In the genomic region with DNA sequence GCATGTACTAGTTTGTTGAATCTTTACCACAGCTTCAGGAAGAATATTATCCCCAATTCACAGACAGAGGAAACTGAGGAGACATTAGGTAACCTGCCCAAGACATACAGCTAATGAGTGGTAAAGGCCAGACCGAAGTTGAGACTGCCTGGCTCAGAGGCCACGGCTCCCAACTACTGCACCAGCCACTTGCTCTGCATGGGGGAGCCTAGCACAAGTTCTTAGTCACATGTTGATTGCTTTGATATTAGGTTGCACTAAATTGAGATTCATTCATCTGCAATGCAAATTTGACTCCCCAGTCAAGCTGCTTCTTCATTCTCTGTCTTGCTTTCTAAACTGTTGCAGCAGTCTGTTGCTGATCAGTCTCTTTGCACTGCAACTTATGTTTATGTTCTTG, we compare ENCODE assay signal across 16 cellular contexts. TPM values are rescaled to one million over a fixed set of nuclear protein-coding genes. Genes with fewer than 3 reads are reported as not detected.
DNase-seq lines count a peak whose midpoint lies in the region; TF ChIP-seq lines count a peak whose summit lies in the region.
"Had no signal": no experiment of that assay in that cellular context is flagged by ENCODE, and none has a peak within 500 bp of the region (broad histone marks: within the 10 kb centered on the region; RNA-seq: fewer than 3 reads in every experiment).

No MANE protein-coding gene starts in this region.

- POLR2A ChIA-PET in A673 (lab: Charles Lee; ENCODE audit: low non-redundant PET): no interaction called here

- H3K9me3 ChIP-seq in endodermal cell (ENCODE audit: control insufficient read depth, low read length) (no peaks in the 10 kb centered on the region), A673 (ENCODE audit: low read depth, low read length, poor library complexity, severe bottlenecking) (no peaks in the 10 kb centered on the region), ovary (no peaks in the 10 kb centered on the region)
- no peaks in the 10 kb centered on the region for H3K9me3 ChIP-seq in effector memory CD4-positive, alpha-beta T cell (ENCODE audit: control insufficient read depth, low read length)

- DNase-seq in NCI-H1436 (lab: John Stamatoyannopoulos, UW): peak; percentile 21
- no peak for DNase-seq in NCI-H1436 treated with DMSO at 0.1 percent for 48 hours (lab: John Stamatoyannopoulos, UW)
- peak; percentile 12 for DNase-seq in NCI-H2171 (lab: John Stamatoyannopoulos, UW)
- no peak for DNase-seq in endodermal cell
- DNase-seq in A673 (ENCODE audit: low spot score): no peak
- DNase-seq in effector memory CD4-positive, alpha-beta T cell: no peak
- no peak for DNase-seq in ovary
- DNase-seq: DMS153, NCI-H1048, NCI-H1694, NCI-H524, OCI-M1 had no signal

- peaks cover 8% of the 10 kb centered on the region for H3K9me3 Mint-ChIP-seq in endodermal cell

- 75 to 81% methylated on average over 2 of the region's 2 CpGs for WGBS in endodermal cell (ENCODE audit: insufficient coverage in 1 of 2, insufficient read length in 1 of 2), 2 experiments
- 89 to 96% (median 96%) methylated on average over 2 of the region's 2 CpGs for WGBS in ovary, 3 donors

- H3K36me3 ChIP-seq in endodermal cell (ENCODE audit: control insufficient read depth, insufficient read depth, low read length) (no peaks in the 10 kb centered on the region), A673 (ENCODE audit: insufficient read depth, low read length, poor library complexity, severe bottlenecking) (no peaks in the 10 kb centered on the region), ovary (no peaks in the 10 kb centered on the region)
- peaks cover 63% of the 10 kb centered on the region for H3K36me3 ChIP-seq in effector memory CD4-positive, alpha-beta T cell (ENCODE audit: control insufficient read depth, insufficient read depth, low read length)

- no peak overlapping the region for H3K9ac ChIP-seq in endodermal cell (ENCODE audit: extremely low read depth, low read length, poor library complexity, severe bottlenecking)
- H3K9ac ChIP-seq: BLaER1 had no signal

- intact Hi-C loops in A673 (cut with micrococcal nuclease; ENCODE audit: unreplicated experiment): no loop called here
- intact Hi-C loops in ovary (cut with DNase I): no loop called here

- CTCF ChIA-PET in A673 (lab: Charles Lee): no interaction called here

- no peak for TF ChIP-seq EP300 in ovary (IDR thresholded peaks at IDR 0.05)

- H3K27me3 Mint-ChIP-seq in endodermal cell (ENCODE audit: insufficient read depth): no peaks in the 10 kb centered on the region

- no peak for TF ChIP-seq CTCF in endodermal cell (conservative IDR thresholded peaks at IDR 0.05)
- TF ChIP-seq CTCF in A673 (conservative IDR thresholded peaks at IDR 0.05; ENCODE audit: low read depth, low read length): no peak
- no peak for TF ChIP-seq CTCF in ovary (IDR thresholded peaks at IDR 0.05)

- TF ChIP-seq POLR2A in ovary (IDR thresholded peaks at IDR 0.05): no peak

- no TSS peak for BruUV-seq in A673 (replicated peaks; lab: Mats Ljungman, UMichigan)

- H3K4me1 Mint-ChIP-seq in endodermal cell: peaks cover 8% of the 10 kb centered on the region

- H3K4me3 ChIP-seq in endodermal cell (ENCODE audit: low read length) (no peak overlapping the region), A673 (ENCODE audit: low read depth, low read length, poor library complexity, severe bottlenecking) (no peak overlapping the region), ovary (no peak overlapping the region)
- H3K4me3 ChIP-seq in effector memory CD4-positive, alpha-beta T cell (ENCODE audit: insufficient read depth, low read depth, low read length, poor library complexity, severe bottlenecking): no peak overlapping the region
- H3K4me3 ChIP-seq: BLaER1 had no signal

- H3K4me1 ChIP-seq in endodermal cell (ENCODE audit: control insufficient read depth, insufficient read depth, low read length) (no peaks in the 10 kb centered on the region), A673 (ENCODE audit: insufficient read depth, low read length, poor library complexity, severe bottlenecking) (no peaks in the 10 kb centered on the region), ovary (ENCODE audit: insufficient read depth) (no peaks in the 10 kb centered on the region)
- no peaks in the 10 kb centered on the region for H3K4me1 ChIP-seq in effector memory CD4-positive, alpha-beta T cell (ENCODE audit: control insufficient read depth, insufficient read depth, low read length, poor library complexity, severe bottlenecking)

- peak overlapping the region; percentile 18 for H3K27ac Mint-ChIP-seq in endodermal cell

- no peak overlapping the region for H3K27ac ChIP-seq in endodermal cell (ENCODE audit: low read depth, low read length)
- H3K27ac ChIP-seq in temporal lobe (ENCODE audit: low read depth, low read length): peak overlapping the region; percentile 4
- no peak overlapping the region for H3K27ac ChIP-seq in A673 (ENCODE audit: low read depth, low read length, poor library complexity, severe bottlenecking)
- no peak overlapping the region for H3K27ac ChIP-seq in effector memory CD4-positive, alpha-beta T cell (ENCODE audit: insufficient read depth, low read length, poor library complexity, severe bottlenecking)
- no peak overlapping the region for H3K27ac ChIP-seq in ovary
- H3K27ac ChIP-seq: 22Rv1, BLaER1, RWPE1 had no signal

- no peak overlapping the region for H3K4me3 Mint-ChIP-seq in endodermal cell

- peaks cover 9% of the 10 kb centered on the region for H3K36me3 Mint-ChIP-seq in endodermal cell (ENCODE audit: low read depth)

- no peaks in the 10 kb centered on the region for H3K27me3 ChIP-seq in endodermal cell (ENCODE audit: control insufficient read depth, insufficient read depth, low read length, poor library complexity, severe bottlenecking)
- no peaks in the 10 kb centered on the region for H3K27me3 ChIP-seq in A673 (replicated peaks; ENCODE audit: insufficient read depth, low read depth, low read length, poor library complexity)
- H3K27me3 ChIP-seq in effector memory CD4-positive, alpha-beta T cell (replicated peaks; ENCODE audit: control insufficient read depth, insufficient read depth, low read length, poor library complexity, severe bottlenecking): no peaks in the 10 kb centered on the region
- no peaks in the 10 kb centered on the region for H3K27me3 ChIP-seq in ovary
- H3K27me3 ChIP-seq: BLaER1 had no signal

RNA-seq across cellular contexts. Expression of gene POLR3B, which starts 26.0 kb away (rescaled TPM):
- 10 to 100 TPM in 1 of 2 donors, 1 to 10 TPM in 1; 9.0 to 12.4 TPM for total RNA-seq in endodermal cell
- 9.9 TPM for polyA plus RNA-seq in endodermal cell (2013, experiment 1 of 2)
- 8.9 TPM for polyA plus RNA-seq in endodermal cell (2013, experiment 2 of 2)
- total RNA-seq in temporal lobe: 17.2 TPM
- total RNA-seq in A673 (2021): 13.7 and 14.8 TPM in 2 replicates
- 10 to 100 TPM in 3 of 7 donors, 1 to 10 TPM in 4; 5.2 to 15.7 (median 9.7) TPM for total RNA-seq in ovary
- 10 to 100 TPM in 1 of 2 donors, 1 to 10 TPM in 1; 3.1 to 10.5 TPM for polyA plus RNA-seq in ovary

RNA-seq across cellular contexts. Expression of gene TCP11L2, which starts 29.1 kb away (rescaled TPM):
- 10 to 100 TPM in 1 of 2 donors, 1 to 10 TPM in 1; 7.8 to 15.3 TPM for total RNA-seq in endodermal cell
- polyA plus RNA-seq in endodermal cell (2013, experiment 1 of 2): 4.9 TPM
- polyA plus RNA-seq in endodermal cell (2013, experiment 2 of 2): 6.2 TPM
- total RNA-seq in temporal lobe: 32.0 TPM
- 0.39 and 3.0 TPM in 2 replicates for total RNA-seq in A673 (2021)
- total RNA-seq in ovary: 10 to 100 TPM in 6 of 7 donors, 1 to 10 TPM in 1; 8.5 to 41.7 (median 30.3) TPM
- polyA plus RNA-seq in ovary: 10 to 100 TPM; 10.3 to 13.1 TPM

Comparison
In these comparisons a context has a peak if more than half of its experiments do, and no peak if none do; other contexts are left out.
1. DNase-seq: peak in NCI-H1436 (single experiment) and NCI-H2171 (single experiment); none in NCI-H1436 treated with DMSO at 0.1 percent for 48 hours (single experiment), endodermal cell (single experiment), A673 (single experiment), effector memory CD4-positive, alpha-beta T cell (0 of 3) and ovary (0 of 5).